ENCODE assay signal across 9 cellular contexts in the genomic region with DNA sequence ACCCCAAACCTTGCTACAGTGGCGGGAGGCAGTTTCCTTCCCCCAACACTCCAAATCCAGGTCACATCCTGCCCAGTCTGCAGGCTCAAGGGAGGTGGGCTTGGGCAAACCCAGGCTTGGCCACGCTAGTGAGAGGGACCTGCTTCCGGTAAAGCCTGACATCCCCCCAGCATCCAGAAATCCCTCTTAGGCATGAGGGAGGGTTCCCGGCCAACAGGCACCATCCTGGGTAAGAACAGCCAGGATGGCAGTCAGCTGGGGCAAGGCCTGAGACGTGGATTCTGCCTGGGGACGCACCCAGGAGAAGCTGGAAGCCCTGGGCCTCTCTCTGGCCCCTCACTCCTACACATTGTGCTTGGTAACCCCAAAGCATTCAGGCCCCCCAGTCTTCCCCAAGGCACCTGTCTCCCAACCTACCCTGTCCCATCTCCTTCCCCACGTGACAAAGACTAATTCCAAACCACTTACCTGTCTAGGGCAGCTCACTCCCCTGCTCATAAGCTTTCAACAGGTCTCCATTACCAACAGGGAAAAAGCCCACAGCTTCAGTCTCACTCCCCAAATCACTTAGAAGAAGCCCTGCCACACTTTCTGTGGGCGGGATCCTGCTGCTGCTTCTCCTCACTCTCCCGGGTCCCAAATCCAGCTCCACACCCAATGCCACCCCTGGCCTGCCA. TPM values are rescaled to one million over a fixed set of nuclear protein-coding genes. Genes with fewer than 3 reads are reported as not detected.
A peak's percentile ranks its signal among the peaks of the same experiment; 100 is the strongest.
DNase-seq lines count a peak whose midpoint lies in the region; ATAC-seq and TF ChIP-seq lines count a peak whose summit lies in the region.
"Had no signal": no experiment of that assay in that cellular context is flagged by ENCODE, and none has a peak within 500 bp of the region (broad histone marks: within the 10 kb centered on the region; RNA-seq: fewer than 3 reads in every experiment).

No MANE protein-coding gene starts in this region.

- H3K27me3 Mint-ChIP-seq in activated CD4-positive, alpha-beta memory T cell treated with anti-CD3 and anti-CD28 coated beads for 36 hours = no peaks in the 10 kb centered on the region

- TF ChIP-seq CTCF in stomach (IDR thresholded peaks at IDR 0.05) = no peak

- H3K27ac ChIP-seq in stomach = peak overlapping the region; percentile 87 to 96 (median 93)

- no peaks in the 10 kb centered on the region for H3K9me3 Mint-ChIP-seq in activated CD4-positive, alpha-beta memory T cell treated with anti-CD3 and anti-CD28 coated beads for 36 hours

- CTCF ChIA-PET in activated CD4-positive, alpha-beta memory T cell treated with anti-CD3 and anti-CD28 coated beads for 36 hours (lab: Charles Lee) = interaction anchor here (2.1 to 5.5 kb wide), 5 partner anchors 11 to 206 kb away, joined by 6 to 55 read pairs (median 14); partner anchors contain the start of gene CBFA2T2

- no peaks in the 10 kb centered on the region for H3K36me3 Mint-ChIP-seq in activated CD4-positive, alpha-beta memory T cell treated with anti-CD3 and anti-CD28 coated beads for 36 hours

- H3K36me3 ChIP-seq in stomach = peaks cover 14 to 25% (median 21%) of the 10 kb centered on the region in 4 donors

- no peak for TF ChIP-seq EP300 in stomach (IDR thresholded peaks at IDR 0.05)

- intact Hi-C loops in activated CD4-positive, alpha-beta memory T cell treated with anti-CD3 and anti-CD28 coated beads for 36 hours (cut with micrococcal nuclease) = no loop called here
- intact Hi-C loops in stomach (cut with DNase I; ENCODE audit: low total_unique reads) = no loop called here

- ATAC-seq in GM19397 (IDR thresholded peaks at IDR 0.05; ENCODE audit: unreplicated experiment) (no peak), HG02884 (IDR thresholded peaks at IDR 0.05; ENCODE audit: unreplicated experiment) (no peak)

- 40 to 53% (median 42%) methylated on average over 4 to 9 of the region's 9 CpGs for WGBS in stomach, 5 donors

- no peak for TF ChIP-seq POLR2A in stomach (IDR thresholded peaks at IDR 0.05)

- H3K4me1 Mint-ChIP-seq in activated CD4-positive, alpha-beta memory T cell treated with anti-CD3 and anti-CD28 coated beads for 36 hours (ENCODE audit: low read depth) = peaks cover 38% of the 10 kb centered on the region

- peak overlapping the region; percentile 82 for H3K4me3 Mint-ChIP-seq in activated CD4-positive, alpha-beta memory T cell treated with anti-CD3 and anti-CD28 coated beads for 36 hours

- H3K9me3 ChIP-seq in stomach = no peaks in the 10 kb centered on the region

- H3K4me3 ChIP-seq in iPS-11a (ENCODE audit: low read depth, low read length) (peak overlapping the region; percentile 83), stomach (peak overlapping the region; percentile 68 to 90 (median 77))

- peak overlapping the region; percentile 89 for H3K27ac Mint-ChIP-seq in activated CD4-positive, alpha-beta memory T cell treated with anti-CD3 and anti-CD28 coated beads for 36 hours

- peak; percentile 67 for DNase-seq in DMS53 (lab: John Stamatoyannopoulos, UW)
- DNase-seq in DMS53 treated with DMSO at 0.1 percent for 48 hours (lab: John Stamatoyannopoulos, UW; ENCODE audit: unreplicated experiment) = no peak
- no peak for DNase-seq in activated CD4-positive, alpha-beta memory T cell treated with anti-CD3 and anti-CD28 coated beads for 36 hours
- DNase-seq in stomach = no peak
- no peak for DNase-seq in dedifferentiated amniotic fluid mesenchymal stem cell (ENCODE audit: extremely low spot score)

- H3K27me3 ChIP-seq in stomach = no peaks in the 10 kb centered on the region

- H3K4me1 ChIP-seq in stomach = peaks cover 27 to 64% (median 57%) of the 10 kb centered on the region in 4 donors

- POLR2A ChIA-PET in activated CD4-positive, alpha-beta memory T cell treated with anti-CD3 and anti-CD28 coated beads for 36 hours (lab: Charles Lee) = interaction anchor here (0.6 to 2.5 kb wide), 11 partner anchors 8 to 448 kb away, joined by 3 to 18 read pairs (median 5); partner anchors contain the start of genes CBFA2T2 and EIF2S2

RNA-seq across cellular contexts. Expression of gene C20orf144, which starts 2.1 kb away (rescaled TPM):
- under 1 TPM; 0.26 to 0.31 TPM for total RNA-seq in activated CD4-positive, alpha-beta memory T cell treated with anti-CD3 and anti-CD28 coated beads for 36 hours
- total RNA-seq in stomach = not detected
- under 1 TPM in 2 of 3 donors, not detected in 1; 0.19 to 0.31 TPM for polyA plus RNA-seq in stomach
- total RNA-seq: SK-MEL-5 had no signal

RNA-seq across cellular contexts. Expression of gene ACTL10, which starts 2.5 kb away (rescaled TPM):
- total RNA-seq in activated CD4-positive, alpha-beta memory T cell treated with anti-CD3 and anti-CD28 coated beads for 36 hours = 1 to 10 TPM; 1.8 to 2.3 TPM
- total RNA-seq in stomach = 10 to 100 TPM in 1 of 5 donors, 1 to 10 TPM in 3, not detected in 1; 1.1 to 12.3 (median 1.3) TPM
- 1 to 10 TPM; 1.4 to 2.9 (median 2.4) TPM for polyA plus RNA-seq in stomach
- total RNA-seq: SK-MEL-5 had no signal

RNA-seq across cellular contexts. Expression of gene NECAB3, which starts 10.0 kb away (rescaled TPM):
- 10 to 100 TPM; 21.0 to 22.7 TPM for total RNA-seq in activated CD4-positive, alpha-beta memory T cell treated with anti-CD3 and anti-CD28 coated beads for 36 hours
- total RNA-seq in stomach = 100 to 1,000 TPM in 3 of 5 donors, 10 to 100 TPM in 2; 28.1 to 335 (median 113) TPM
- polyA plus RNA-seq in stomach = 10 to 100 TPM; 31.4 to 60.0 (median 51.3) TPM

RNA-seq across cellular contexts. Expression of gene E2F1, which starts 22.0 kb away (rescaled TPM):
- total RNA-seq in activated CD4-positive, alpha-beta memory T cell treated with anti-CD3 and anti-CD28 coated beads for 36 hours = 10 to 100 TPM; 66.8 to 67.8 TPM
- total RNA-seq in stomach = 10 to 100 TPM in 2 of 5 donors, 1 to 10 TPM in 3; 2.3 to 24.9 (median 4.2) TPM
- polyA plus RNA-seq in stomach = 1 to 10 TPM; 2.3 to 8.1 (median 4.9) TPM

RNA-seq across cellular contexts. Expression of gene PXMP4, which starts 55.9 kb away (rescaled TPM):
- 10 to 100 TPM in 1 of 2 experiments, 1 to 10 TPM in 1; 8.7 to 11.6 TPM for total RNA-seq in activated CD4-positive, alpha-beta memory T cell treated with anti-CD3 and anti-CD28 coated beads for 36 hours
- total RNA-seq in stomach = 10 to 100 TPM in 2 of 5 donors, 1 to 10 TPM in 2, under 1 TPM in 1; 0.72 to 36.8 (median 6.1) TPM
- 1 to 10 TPM; 4.0 to 5.9 (median 5.4) TPM for polyA plus RNA-seq in stomach
